Comparison of ENCODE assay signal across 1 cellular context in the genomic region with DNA sequence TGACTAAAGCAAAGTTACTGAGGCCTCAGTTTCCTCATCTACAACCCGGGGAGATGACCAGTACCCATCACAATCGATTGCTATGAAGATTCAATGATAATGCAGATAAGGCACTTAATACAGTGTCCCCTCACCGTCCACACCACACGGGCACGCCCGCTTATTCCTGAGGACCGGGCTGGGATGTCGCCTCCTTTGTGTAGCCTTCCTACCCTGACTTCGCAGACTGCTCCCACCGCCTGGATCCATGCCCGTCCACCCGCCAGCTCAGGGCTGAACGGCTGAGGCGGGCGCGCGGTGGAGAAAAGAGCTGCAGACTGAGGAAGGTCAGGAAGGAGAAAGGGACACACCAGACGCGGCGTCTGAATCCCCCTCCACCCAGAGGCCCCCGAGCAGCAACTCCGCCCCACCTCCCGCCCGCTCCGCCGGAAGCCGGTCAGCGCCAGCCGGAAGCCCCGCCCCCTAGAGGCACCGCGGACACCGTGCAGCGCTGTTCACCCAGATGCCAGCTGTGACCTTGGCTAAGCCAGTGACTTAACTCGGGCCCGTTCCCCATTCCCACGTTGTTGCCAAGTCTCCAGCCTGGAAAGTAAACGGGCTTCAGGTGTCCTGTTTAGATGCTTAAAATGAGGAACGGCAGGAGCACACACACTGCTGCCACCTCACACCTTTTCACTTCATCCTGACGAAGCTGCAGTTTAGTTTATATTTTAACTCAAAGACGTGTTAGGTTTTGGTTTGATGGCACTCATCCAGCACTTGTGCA.
TF ChIP-seq lines count a peak whose summit lies in the region.

Gene KRABD2, minus strand, starts transcription at position 403 of the 766 bp plus-strand sequence.

TF ChIP-seq in GM12878, 131 proteins besides CTCF, POLR2A, EP300 and RAD21 (continued from another document):
- TF ChIP-seq, protein P1, sequence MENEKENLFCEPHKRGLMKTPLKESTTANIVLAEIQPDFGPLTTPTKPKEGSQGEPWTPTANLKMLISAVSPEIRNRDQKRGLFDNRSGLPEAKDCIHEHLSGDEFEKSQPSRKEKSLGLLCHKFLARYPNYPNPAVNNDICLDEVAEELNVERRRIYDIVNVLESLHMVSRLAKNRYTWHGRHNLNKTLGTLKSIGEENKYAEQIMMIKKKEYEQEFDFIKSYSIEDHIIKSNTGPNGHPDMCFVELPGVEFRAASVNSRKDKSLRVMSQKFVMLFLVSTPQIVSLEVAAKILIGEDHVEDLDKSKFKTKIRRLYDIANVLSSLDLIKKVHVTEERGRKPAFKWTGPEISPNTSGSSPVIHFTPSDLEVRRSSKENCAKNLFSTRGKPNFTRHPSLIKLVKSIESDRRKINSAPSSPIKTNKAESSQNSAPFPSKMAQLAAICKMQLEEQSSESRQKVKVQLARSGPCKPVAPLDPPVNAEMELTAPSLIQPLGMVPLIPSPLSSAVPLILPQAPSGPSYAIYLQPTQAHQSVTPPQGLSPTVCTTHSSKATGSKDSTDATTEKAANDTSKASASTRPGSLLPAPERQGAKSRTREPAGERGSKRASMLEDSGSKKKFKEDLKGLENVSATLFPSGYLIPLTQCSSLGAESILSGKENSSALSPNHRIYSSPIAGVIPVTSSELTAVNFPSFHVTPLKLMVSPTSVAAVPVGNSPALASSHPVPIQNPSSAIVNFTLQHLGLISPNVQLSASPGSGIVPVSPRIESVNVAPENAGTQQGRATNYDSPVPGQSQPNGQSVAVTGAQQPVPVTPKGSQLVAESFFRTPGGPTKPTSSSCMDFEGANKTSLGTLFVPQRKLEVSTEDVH (IDR thresholded peaks at IDR 0.05; ENCODE audit: low read depth, partially characterized antibody): no peak
- TF ChIP-seq CBFB (IDR thresholded peaks at IDR 0.05; ENCODE audit: low read depth): 0 out of 2 replicates have a peak, but pooled peaks have one; percentile 57
- no peak for TF ChIP-seq SMAD1 (IDR thresholded peaks at IDR 0.05; ENCODE audit: low read depth, partially characterized antibody)
- TF ChIP-seq IRF4 (IDR thresholded peaks at IDR 0.05; ENCODE audit: low read depth, low read length): no peak
- TF ChIP-seq CHD2 (IDR thresholded peaks at IDR 0.05; ENCODE audit: borderline replicate concordance, low read depth, low read length): peak; percentile 47; the same call in 1 of the 2 replicates
- TF ChIP-seq NR2C2 (IDR thresholded peaks at IDR 0.05; ENCODE audit: borderline replicate concordance, control insufficient read depth, insufficient read length, low read depth): no peak
- TF ChIP-seq, protein P2, sequence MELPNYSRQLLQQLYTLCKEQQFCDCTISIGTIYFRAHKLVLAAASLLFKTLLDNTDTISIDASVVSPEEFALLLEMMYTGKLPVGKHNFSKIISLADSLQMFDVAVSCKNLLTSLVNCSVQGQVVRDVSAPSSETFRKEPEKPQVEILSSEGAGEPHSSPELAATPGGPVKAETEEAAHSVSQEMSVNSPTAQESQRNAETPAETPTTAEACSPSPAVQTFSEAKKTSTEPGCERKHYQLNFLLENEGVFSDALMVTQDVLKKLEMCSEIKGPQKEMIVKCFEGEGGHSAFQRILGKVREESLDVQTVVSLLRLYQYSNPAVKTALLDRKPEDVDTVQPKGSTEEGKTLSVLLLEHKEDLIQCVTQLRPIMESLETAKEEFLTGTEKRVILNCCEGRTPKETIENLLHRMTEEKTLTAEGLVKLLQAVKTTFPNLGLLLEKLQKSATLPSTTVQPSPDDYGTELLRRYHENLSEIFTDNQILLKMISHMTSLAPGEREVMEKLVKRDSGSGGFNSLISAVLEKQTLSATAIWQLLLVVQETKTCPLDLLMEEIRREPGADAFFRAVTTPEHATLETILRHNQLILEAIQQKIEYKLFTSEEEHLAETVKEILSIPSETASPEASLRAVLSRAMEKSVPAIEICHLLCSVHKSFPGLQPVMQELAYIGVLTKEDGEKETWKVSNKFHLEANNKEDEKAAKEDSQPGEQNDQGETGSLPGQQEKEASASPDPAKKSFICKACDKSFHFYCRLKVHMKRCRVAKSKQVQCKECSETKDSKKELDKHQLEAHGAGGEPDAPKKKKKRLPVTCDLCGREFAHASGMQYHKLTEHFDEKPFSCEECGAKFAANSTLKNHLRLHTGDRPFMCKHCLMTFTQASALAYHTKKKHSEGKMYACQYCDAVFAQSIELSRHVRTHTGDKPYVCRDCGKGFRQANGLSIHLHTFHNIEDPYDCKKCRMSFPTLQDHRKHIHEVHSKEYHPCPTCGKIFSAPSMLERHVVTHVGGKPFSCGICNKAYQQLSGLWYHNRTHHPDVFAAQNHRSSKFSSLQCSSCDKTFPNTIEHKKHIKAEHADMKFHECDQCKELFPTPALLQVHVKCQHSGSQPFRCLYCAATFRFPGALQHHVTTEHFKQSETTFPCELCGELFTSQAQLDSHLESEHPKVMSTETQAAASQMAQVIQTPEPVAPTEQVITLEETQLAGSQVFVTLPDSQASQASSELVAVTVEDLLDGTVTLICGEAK (IDR thresholded peaks at IDR 0.05; ENCODE audit: borderline replicate concordance): peak; percentile 90
- no peak for TF ChIP-seq SMC3 (IDR thresholded peaks at IDR 0.05; ENCODE audit: borderline replicate concordance, low read length)
- TF ChIP-seq USF2 (IDR thresholded peaks at IDR 0.05; ENCODE audit: borderline replicate concordance, low read depth, low read length): no peak
- peak; percentile 51; the same call in 1 of the 2 replicates for TF ChIP-seq BMI1 (IDR thresholded peaks at IDR 0.05; ENCODE audit: borderline replicate concordance)
- no peak for TF ChIP-seq E4F1 (IDR thresholded peaks at IDR 0.05; ENCODE audit: borderline replicate concordance, partially characterized antibody)
- 0 out of 2 replicates have a peak, but pooled peaks have one; percentile 27 for TF ChIP-seq IKZF1 (conservative IDR thresholded peaks at IDR 0.05)
TF ChIP-seq in GM12878: peak in this region for 42.
